In the genomic region with DNA sequence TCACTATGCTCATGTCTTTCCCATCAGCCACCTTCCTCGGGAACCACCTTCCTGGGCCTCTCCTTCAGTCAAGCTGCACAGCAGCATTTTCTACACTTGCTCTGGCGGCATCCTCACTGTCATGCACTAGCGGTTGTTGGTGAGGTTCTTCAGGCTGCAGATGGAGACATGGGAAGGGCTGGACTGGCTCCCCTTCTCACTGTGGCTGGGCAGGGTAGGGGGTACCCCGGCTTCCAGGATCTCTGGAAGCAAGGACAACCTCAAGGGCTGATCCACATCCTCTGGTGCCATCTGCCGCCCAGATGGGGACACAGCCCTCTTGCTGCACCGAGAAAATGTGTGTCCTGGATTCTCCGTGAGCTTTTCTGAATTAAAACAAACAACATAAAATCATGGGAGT, we compare ENCODE assay signal across 1 cellular context.
TF ChIP-seq lines count a peak whose summit lies in the region.

No MANE protein-coding gene starts in this region.

TF ChIP-seq in K562, 482 proteins besides CTCF, POLR2A, EP300 and RAD21 (continued from another document):
- TF ChIP-seq ZBTB33 (CRISPR knock-in tag; IDR thresholded peaks at IDR 0.05) (peak; percentile 90), TCF3 (CRISPR knock-in tag; IDR thresholded peaks at IDR 0.05) (0 out of 2 replicates have a peak, but pooled peaks have one; percentile 12), ZNF778 (CRISPR knock-in tag; IDR thresholded peaks at IDR 0.05) (no peak), TARDBP (IDR thresholded peaks at IDR 0.05) (no peak), CREBBP (IDR thresholded peaks at IDR 0.05; ENCODE audit: low read depth, low read length) (no peak), CAMTA2 (CRISPR knock-in tag; conservative IDR thresholded peaks at IDR 0.05) (no peak), ZSCAN32 (CRISPR knock-in tag; IDR thresholded peaks at IDR 0.05) (peak; percentile 63; the same call in 1 of the 2 replicates), SMC3 (conservative IDR thresholded peaks at IDR 0.05; ENCODE audit: insufficient read depth, low read depth, low read length) (peak; percentile 46; the same call in 1 of the 2 replicates)
- TF ChIP-seq, protein P1, sequence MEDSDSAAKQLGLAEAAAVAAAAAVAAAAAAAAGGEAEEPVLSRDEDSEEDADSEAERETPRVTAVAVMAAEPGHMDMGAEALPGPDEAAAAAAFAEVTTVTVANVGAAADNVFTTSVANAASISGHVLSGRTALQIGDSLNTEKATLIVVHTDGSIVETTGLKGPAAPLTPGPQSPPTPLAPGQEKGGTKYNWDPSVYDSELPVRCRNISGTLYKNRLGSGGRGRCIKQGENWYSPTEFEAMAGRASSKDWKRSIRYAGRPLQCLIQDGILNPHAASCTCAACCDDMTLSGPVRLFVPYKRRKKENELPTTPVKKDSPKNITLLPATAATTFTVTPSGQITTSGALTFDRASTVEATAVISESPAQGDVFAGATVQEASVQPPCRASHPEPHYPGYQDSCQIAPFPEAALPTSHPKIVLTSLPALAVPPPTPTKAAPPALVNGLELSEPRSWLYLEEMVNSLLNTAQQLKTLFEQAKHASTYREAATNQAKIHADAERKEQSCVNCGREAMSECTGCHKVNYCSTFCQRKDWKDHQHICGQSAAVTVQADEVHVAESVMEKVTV (CRISPR knock-in tag; IDR thresholded peaks at IDR 0.05) = peak; percentile 56; the same call in 1 of the 2 replicates
